Comparison of ENCODE assay signal across 7 cellular contexts in the genomic region with DNA sequence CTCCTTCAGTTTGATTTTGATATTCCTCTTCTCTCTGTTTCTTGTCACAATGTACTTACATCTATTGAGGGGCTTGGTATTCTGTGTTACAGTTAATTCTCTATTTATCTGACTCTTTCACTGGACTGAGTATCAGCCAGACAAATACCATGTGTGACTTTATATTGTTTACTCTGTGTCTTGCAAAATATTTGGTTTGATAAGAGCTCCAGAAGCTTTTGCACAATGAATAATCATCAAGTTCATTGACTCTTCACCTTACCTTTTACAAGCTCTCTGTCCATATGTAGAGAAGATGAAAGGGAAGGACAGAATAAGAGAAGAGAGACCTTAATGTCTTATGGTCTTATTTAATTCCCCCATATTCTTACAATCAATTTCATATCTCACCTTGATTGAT.
"Had no signal": no experiment of that assay in that cellular context is flagged by ENCODE, and none has a peak within 500 bp of the region (broad histone marks: within the 10 kb centered on the region; RNA-seq: fewer than 3 reads in every experiment).

No MANE protein-coding gene starts in this region.

- DNase-seq: GM23248, GOT3, H7, HFFc6 had no signal

- H3K27ac ChIP-seq: GM23248, HL-60 had no signal

- H3K4me3 ChIP-seq: GM23248, HAP-1 had no signal

- H3K36me3 ChIP-seq: HAP-1 had no signal

- ATAC-seq: HCT116 had no signal

- H3K9me3 ChIP-seq: HAP-1 had no signal
